Comparison of ENCODE assay signal across 15 cellular contexts in the genomic region with DNA sequence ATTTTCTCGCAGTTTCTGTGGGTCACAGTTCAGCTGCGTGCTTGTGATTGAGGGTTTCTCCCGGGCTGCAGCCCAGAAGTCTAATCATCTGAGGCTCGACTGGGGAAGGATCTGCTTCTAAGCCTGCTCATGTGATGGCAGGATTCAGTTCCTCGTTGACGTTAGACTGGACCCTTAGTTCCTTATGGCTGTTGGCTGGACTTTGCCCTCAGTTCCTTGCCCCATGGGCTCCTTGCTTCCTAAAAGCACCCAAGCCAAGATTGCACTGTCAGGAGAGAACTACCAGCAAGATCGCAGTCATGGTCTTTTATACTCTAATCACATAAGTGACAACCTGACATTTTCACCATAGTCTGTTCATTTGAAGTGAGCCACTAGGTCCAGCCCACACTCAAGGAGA.
A peak's percentile ranks its signal among the peaks of the same experiment; 100 is the strongest.
DNase-seq lines count a peak whose midpoint lies in the region; TF ChIP-seq lines count a peak whose summit lies in the region.
"Had no signal": no experiment of that assay in that cellular context is flagged by ENCODE, and none has a peak within 500 bp of the region (broad histone marks: within the 10 kb centered on the region; RNA-seq: fewer than 3 reads in every experiment).

No MANE protein-coding gene starts in this region.

- no peak overlapping the region for H2BK120ac ChIP-seq in trophoblast cell (ENCODE audit: insufficient read depth, low read length, poor library complexity)

- no peaks in the 10 kb centered on the region for H3K36me3 ChIP-seq in trophoblast cell (ENCODE audit: control insufficient read depth in 1 of 2, insufficient read depth in 2 of 2, low read length in 2 of 2)
- no peaks in the 10 kb centered on the region for H3K36me3 ChIP-seq in left ventricle myocardium inferior
- H3K36me3 ChIP-seq: Peyer's patch had no signal

- peaks cover 1% of the 10 kb centered on the region for H3K9me3 ChIP-seq in trophoblast cell (ENCODE audit: insufficient read depth, low read depth, low read length)
- no peaks in the 10 kb centered on the region for H3K9me3 ChIP-seq in left ventricle myocardium inferior (replicated peaks)
- H3K9me3 ChIP-seq: Peyer's patch had no signal

- no peaks in the 10 kb centered on the region for H3K27me3 Mint-ChIP-seq in chondrocyte (ENCODE audit: low read depth)
- no peaks in the 10 kb centered on the region for H3K27me3 Mint-ChIP-seq in activated CD4-positive, alpha-beta memory T cell treated with anti-CD3 and anti-CD28 coated beads for 36 hours

- POLR2A ChIA-PET in activated CD4-positive, alpha-beta memory T cell treated with anti-CD3 and anti-CD28 coated beads for 36 hours (lab: Charles Lee): no interaction called here

- no peak overlapping the region for H3K4me3 ChIP-seq in trophoblast cell (ENCODE audit: low read depth, low read length)
- H3K4me3 ChIP-seq in left ventricle myocardium inferior: no peak overlapping the region
- H3K4me3 ChIP-seq: Peyer's patch had no signal

- H3K4me3 Mint-ChIP-seq in chondrocyte (ENCODE audit: unreplicated experiment): no peak overlapping the region
- H3K4me3 Mint-ChIP-seq in activated CD4-positive, alpha-beta memory T cell treated with anti-CD3 and anti-CD28 coated beads for 36 hours: no peak overlapping the region
- H3K4me3 Mint-ChIP-seq: CD14-positive monocyte had no signal

- H3K79me1 ChIP-seq in trophoblast cell (ENCODE audit: low read length): peaks cover 4% of the 10 kb centered on the region

- H4K91ac ChIP-seq in trophoblast cell (ENCODE audit: low read depth, low read length): no peak overlapping the region

- H3K9ac ChIP-seq in trophoblast cell (ENCODE audit: low read length): no peak overlapping the region

- DNase-seq in CD1c-positive myeloid dendritic cell (ENCODE audit: extremely low spot score) (peak; percentile 31), HT-29 (ENCODE audit: low spot score) (peak; percentile 62), chondrocyte (ENCODE audit: low spot score) (no peak), trophoblast cell (no peak), left ventricle myocardium inferior (no peak)
- no peak for DNase-seq in stimulated activated naive CD4-positive, alpha-beta T cell (lab: John Stamatoyannopoulos, UW)
- DNase-seq in activated CD4-positive, alpha-beta memory T cell treated with anti-CD3 and anti-CD28 coated beads for 36 hours: no peak
- DNase-seq: COR-L47, DMS153, NCI-H1436 treated with DMSO at 0.1 percent for 48 hours, NCI-H2081 treated with DMSO at 0.1 percent for 48 hours, NCI-H510A, NCI-H774, Peyer's patch had no signal

- no peak overlapping the region for H4K8ac ChIP-seq in trophoblast cell (ENCODE audit: low read depth, low read length)

- no peak overlapping the region for H2AK5ac ChIP-seq in trophoblast cell (ENCODE audit: low read length)

- H3K4me2 ChIP-seq in trophoblast cell (ENCODE audit: low read length): no peak overlapping the region

- H3K14ac ChIP-seq in trophoblast cell (ENCODE audit: low read length): no peak overlapping the region

- no peaks in the 10 kb centered on the region for H3K27me3 ChIP-seq in trophoblast cell (ENCODE audit: insufficient read depth, low read length)
- no peaks in the 10 kb centered on the region for H3K27me3 ChIP-seq in left ventricle myocardium inferior (ENCODE audit: low read depth)
- H3K27me3 ChIP-seq: Peyer's patch had no signal

- no peak overlapping the region for H2BK12ac ChIP-seq in trophoblast cell (ENCODE audit: low read length)

- no peak overlapping the region for H2AFZ ChIP-seq in trophoblast cell (ENCODE audit: insufficient read depth, low read length, poor library complexity)

- H3K27ac ChIP-seq in trophoblast cell (ENCODE audit: low read depth, low read length) (no peak overlapping the region), left ventricle myocardium inferior (replicated peaks) (no peak overlapping the region)
- H3K27ac ChIP-seq: Peyer's patch had no signal

- intact Hi-C loops in activated CD4-positive, alpha-beta memory T cell treated with anti-CD3 and anti-CD28 coated beads for 36 hours (cut with micrococcal nuclease): no loop called here
- intact Hi-C loops in left ventricle myocardium inferior (cut with micrococcal nuclease): no loop called here

- no peak overlapping the region for H3K18ac ChIP-seq in trophoblast cell (ENCODE audit: low read length)

- no CpG with 5 or more reads among the region's 7 CpGs for WGBS in trophoblast cell (ENCODE audit: extremely low coverage, insufficient coverage, insufficient read length)

- H3K27ac Mint-ChIP-seq in chondrocyte (ENCODE audit: unreplicated experiment): peak overlapping the region; percentile 5
- no peak overlapping the region for H3K27ac Mint-ChIP-seq in activated CD4-positive, alpha-beta memory T cell treated with anti-CD3 and anti-CD28 coated beads for 36 hours

- H3K23ac ChIP-seq in trophoblast cell (ENCODE audit: low read length): peak overlapping the region; percentile 31

- H3K4me1 ChIP-seq in trophoblast cell (ENCODE audit: control insufficient read depth in 1 of 2, insufficient read depth in 2 of 2, low read length in 2 of 2) (peaks cover 4 to 12% of the 10 kb centered on the region in 2 experiments), left ventricle myocardium inferior (no peaks in the 10 kb centered on the region)

- no peak overlapping the region for H2BK5ac ChIP-seq in trophoblast cell (ENCODE audit: low read depth, low read length, poor library complexity)

- no peak overlapping the region for H3K4ac ChIP-seq in trophoblast cell (ENCODE audit: low read depth, low read length)

- H4K12ac ChIP-seq in trophoblast cell (ENCODE audit: low read depth, low read length): no peak overlapping the region

- peaks cover 4% of the 10 kb centered on the region for H3K36me3 Mint-ChIP-seq in chondrocyte (ENCODE audit: low read depth)
- H3K36me3 Mint-ChIP-seq in activated CD4-positive, alpha-beta memory T cell treated with anti-CD3 and anti-CD28 coated beads for 36 hours: peaks cover 13% of the 10 kb centered on the region

- peaks cover 40% of the 10 kb centered on the region for H3K4me1 Mint-ChIP-seq in chondrocyte (ENCODE audit: low read depth)
- H3K4me1 Mint-ChIP-seq in activated CD4-positive, alpha-beta memory T cell treated with anti-CD3 and anti-CD28 coated beads for 36 hours (ENCODE audit: low read depth): peaks cover 47% of the 10 kb centered on the region

- no peaks in the 10 kb centered on the region for H3K9me3 Mint-ChIP-seq in chondrocyte (ENCODE audit: low read depth)
- H3K9me3 Mint-ChIP-seq in activated CD4-positive, alpha-beta memory T cell treated with anti-CD3 and anti-CD28 coated beads for 36 hours: no peaks in the 10 kb centered on the region

- no peaks in the 10 kb centered on the region for H3K79me2 ChIP-seq in trophoblast cell (ENCODE audit: control insufficient read depth, insufficient read depth, low read length, poor library complexity)

- CTCF ChIA-PET in activated CD4-positive, alpha-beta memory T cell treated with anti-CD3 and anti-CD28 coated beads for 36 hours (lab: Charles Lee): interaction anchor here (1.4 kb wide), 1 partner anchor 14 kb away, joined by 7 read pairs; no protein-coding TSS in a partner anchor

- TF ChIP-seq CTCF in chondrocyte (IDR thresholded peaks at IDR 0.05) (no peak), left ventricle myocardium inferior (IDR thresholded peaks at IDR 0.05; ENCODE audit: borderline replicate concordance) (no peak)

Comparison
In these comparisons a context has a peak if more than half of its experiments do, and no peak if none do; other contexts are left out.
1. DNase-seq: peak in CD1c-positive myeloid dendritic cell (single experiment) and HT-29 (single experiment); none in chondrocyte (single experiment), trophoblast cell (0 of 2), stimulated activated naive CD4-positive, alpha-beta T cell (0 of 6), activated CD4-positive, alpha-beta memory T cell treated with anti-CD3 and anti-CD28 coated beads for 36 hours (single experiment) and left ventricle myocardium inferior (single experiment).